Comparison of ENCODE assay signal across 17 cellular contexts in the genomic region with DNA sequence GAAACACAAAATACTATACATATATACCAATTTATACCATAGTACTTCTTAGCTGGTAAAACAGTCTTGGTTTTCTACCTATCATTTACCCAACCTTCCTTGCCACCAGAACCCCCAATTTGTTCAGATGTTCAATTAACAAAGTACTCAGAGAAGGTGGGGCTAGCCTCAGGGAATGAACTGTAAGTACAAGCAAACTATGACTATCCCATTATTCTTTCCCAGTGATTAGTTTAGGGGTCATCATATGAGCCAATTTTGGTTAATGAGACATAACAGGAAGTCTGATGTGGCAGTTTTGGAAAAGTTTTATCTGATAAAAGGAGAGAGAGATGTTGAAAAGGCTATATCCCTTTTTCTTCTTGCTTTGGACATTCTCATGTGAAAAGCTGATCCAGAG.
DNase-seq lines count a peak whose midpoint lies in the region; ATAC-seq and TF ChIP-seq lines count a peak whose summit lies in the region.
"Had no signal": no experiment of that assay in that cellular context is flagged by ENCODE, and none has a peak within 500 bp of the region (broad histone marks: within the 10 kb centered on the region; RNA-seq: fewer than 3 reads in every experiment).

No MANE protein-coding gene starts in this region.

- peaks cover 31% of the 10 kb centered on the region for H3K4me1 ChIP-seq in mammary epithelial cell (ENCODE audit: insufficient read depth, low read length)
- H3K4me1 ChIP-seq in stomach = no peaks in the 10 kb centered on the region

- no peaks in the 10 kb centered on the region for H3K27me3 Mint-ChIP-seq in MCF 10A (ENCODE audit: insufficient read depth, unreplicated experiment)

- H3K4me3 Mint-ChIP-seq in MCF 10A (ENCODE audit: unreplicated experiment) = no peak overlapping the region

- H3K27ac Mint-ChIP-seq in MCF 10A (ENCODE audit: low read depth, unreplicated experiment) = no peak overlapping the region

- POLR2A ChIA-PET in MCF 10A (lab: Yijun Ruan, JAX) = no interaction called here

- H3K27ac ChIP-seq in mammary epithelial cell (ENCODE audit: insufficient read depth, low read depth, low read length) (peak overlapping the region; percentile 67), stomach (no peak overlapping the region)
- H3K27ac ChIP-seq: C4-2B, HL-60 had no signal

- H3K9ac ChIP-seq in mammary epithelial cell (ENCODE audit: insufficient read depth, low read length) = no peak overlapping the region

- no peaks in the 10 kb centered on the region for H4K20me1 ChIP-seq in mammary epithelial cell (ENCODE audit: insufficient read depth, low read length)

- H3K36me3 Mint-ChIP-seq in MCF 10A (ENCODE audit: insufficient read depth, unreplicated experiment) = no peaks in the 10 kb centered on the region

- in situ Hi-C loops in mammary epithelial cell (cut with MboI; ENCODE audit: low sequenced_read_pairs in 2 of 2) (no loop called here), GM13977 (cut with MboI; ENCODE audit: low pct_unique_long_range_greater_than_20kb, low sequenced_read_pairs, unreplicated experiment) (no loop called here)

- no peak for TF ChIP-seq EP300 in stomach (IDR thresholded peaks at IDR 0.05)

- ATAC-seq in HG03439 (IDR thresholded peaks at IDR 0.05; ENCODE audit: unreplicated experiment) = no peak
- ATAC-seq: HCT116 had no signal

- no peaks in the 10 kb centered on the region for H3K9me3 Mint-ChIP-seq in MCF 10A (ENCODE audit: unreplicated experiment)

- dilution Hi-C loops in mammary epithelial cell (cut with HindIII; ENCODE audit: low sequenced_read_pairs) = no loop called here

- H3K4me2 ChIP-seq in mammary epithelial cell (ENCODE audit: insufficient read depth, low read depth, low read length) = peak overlapping the region; percentile 58

- peaks cover 5% of the 10 kb centered on the region for H3K4me1 Mint-ChIP-seq in MCF 10A (ENCODE audit: insufficient read depth, unreplicated experiment)

- H3K27me3 ChIP-seq in mammary epithelial cell (ENCODE audit: insufficient read depth, low read length) = no peaks in the 10 kb centered on the region
- no peaks in the 10 kb centered on the region for H3K27me3 ChIP-seq in stomach

- peak; percentile 78 for DNase-seq in mammary epithelial cell
- DNase-seq in MCF 10A (ENCODE audit: unreplicated experiment) = no peak
- DNase-seq in RKO (ENCODE audit: low spot score) = peak; percentile 58
- DNase-seq in fibroblast of the aortic adventitia (ENCODE audit: low read depth) = peak; percentile 15
- DNase-seq in SHP77 treated with DMSO at 0.1 percent for 48 hours (lab: John Stamatoyannopoulos, UW) = no peak
- no peak for DNase-seq in GM13977 (ENCODE audit: low spot score)
- DNase-seq in stomach = no peak
- DNase-seq: KG1, MM.1S, NCI-H1105, NCI-H1694 treated with DMSO at 0.1 percent for 48 hours, SIG-M5, SW 1271 had no signal

- H3K36me3 ChIP-seq in mammary epithelial cell (ENCODE audit: insufficient read depth, low read length) (no peaks in the 10 kb centered on the region), stomach (peaks cover 0 to 5% (median 0%) of the 10 kb centered on the region in 4 donors)

- CTCF ChIA-PET in mammary epithelial cell (lab: Charles Lee; ENCODE audit: low non-redundant PET) = no interaction called here
- CTCF ChIA-PET in MCF 10A (lab: Yijun Ruan, JAX) = interaction anchor here (0.6 kb wide), 1 partner anchor 68 kb away, joined by 3 read pairs; no protein-coding TSS in a partner anchor

- H3K9me3 ChIP-seq in mammary epithelial cell (replicated peaks; ENCODE audit: insufficient read depth, low read length) (no peaks in the 10 kb centered on the region), stomach (no peaks in the 10 kb centered on the region)

- H3K79me2 ChIP-seq in mammary epithelial cell (ENCODE audit: insufficient read depth, low read length) = no peaks in the 10 kb centered on the region

- intact Hi-C loops in mammary epithelial cell (cut with micrococcal nuclease) = no loop called here
- intact Hi-C loops in MCF 10A (cut with micrococcal nuclease) = no loop called here
- intact Hi-C loops in stomach (cut with DNase I; ENCODE audit: low total_unique reads) = no loop called here

- no peak for TF ChIP-seq CTCF in mammary epithelial cell (conservative IDR thresholded peaks at IDR 0.05 in 1 of 2, IDR thresholded peaks at IDR 0.05 in 1 of 2; ENCODE audit: extremely low read depth in 1 of 2, insufficient read depth in 1 of 2, low read depth in 1 of 2, low read length in 2 of 2)
- TF ChIP-seq CTCF in MCF 10A (IDR thresholded peaks at IDR 0.05; ENCODE audit: unreplicated experiment) = no peak
- no peak for TF ChIP-seq CTCF in fibroblast of the aortic adventitia (IDR thresholded peaks at IDR 0.05; ENCODE audit: insufficient read depth, low read length)
- TF ChIP-seq CTCF in GM13977 (IDR thresholded peaks at IDR 0.05; ENCODE audit: extremely low read depth, insufficient read depth, missing control alignments) = no peak
- no peak for TF ChIP-seq CTCF in stomach (IDR thresholded peaks at IDR 0.05)

- no TSS peak for BruUV-seq in mammary epithelial cell (replicated peaks; lab: Mats Ljungman, UMichigan)
- no TSS peak for BruUV-seq in MCF 10A (replicated peaks; lab: Mats Ljungman, UMichigan)

- H2AFZ ChIP-seq in mammary epithelial cell (ENCODE audit: low read depth, low read length) = no peak overlapping the region

- no peak for TF ChIP-seq POLR2A in stomach (IDR thresholded peaks at IDR 0.05)

- H3K4me3 ChIP-seq in mammary epithelial cell (replicated peaks in 1 of 3; ENCODE audit: insufficient read depth in 1 of 3, low read depth in 2 of 3, low read length in 3 of 3) (no peak overlapping the region), fibroblast of the aortic adventitia (ENCODE audit: low read depth, low read length) (no peak overlapping the region), stomach (no peak overlapping the region)

Comparison
In these comparisons a context has a peak if more than half of its experiments do, and no peak if none do; other contexts are left out.
1. DNase-seq: peak in mammary epithelial cell (single experiment), RKO (single experiment) and fibroblast of the aortic adventitia (single experiment); none in MCF 10A (single experiment), SHP77 treated with DMSO at 0.1 percent for 48 hours (single experiment), GM13977 (single experiment) and stomach (single experiment).